1 cellular context compared by ENCODE assay signal in the genomic region with DNA sequence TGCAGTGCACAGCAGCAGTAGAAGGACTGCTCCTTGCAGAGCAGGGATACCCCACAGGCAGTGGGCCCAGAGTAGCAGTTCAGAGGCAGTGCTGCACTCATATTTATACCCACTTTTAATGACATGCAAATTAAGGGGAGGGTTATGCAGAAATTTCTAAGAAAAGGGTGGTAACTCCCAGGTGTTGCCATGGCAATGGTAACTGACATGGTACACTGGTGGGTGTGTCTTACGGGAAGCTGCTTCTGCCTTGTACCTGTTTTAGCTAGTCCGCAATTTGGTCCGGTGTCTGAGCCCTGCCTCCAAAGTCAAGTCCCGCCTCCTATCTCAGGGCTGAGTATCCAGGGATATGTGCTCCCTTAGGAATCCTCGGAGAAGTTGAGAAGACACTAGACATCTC.
TF ChIP-seq lines count a peak whose summit lies in the region.

No MANE protein-coding gene starts in this region.

TF ChIP-seq in GM23338, 12 proteins besides CTCF, POLR2A, EP300 and RAD21 (continued from another document):
- TF ChIP-seq, protein P1, sequence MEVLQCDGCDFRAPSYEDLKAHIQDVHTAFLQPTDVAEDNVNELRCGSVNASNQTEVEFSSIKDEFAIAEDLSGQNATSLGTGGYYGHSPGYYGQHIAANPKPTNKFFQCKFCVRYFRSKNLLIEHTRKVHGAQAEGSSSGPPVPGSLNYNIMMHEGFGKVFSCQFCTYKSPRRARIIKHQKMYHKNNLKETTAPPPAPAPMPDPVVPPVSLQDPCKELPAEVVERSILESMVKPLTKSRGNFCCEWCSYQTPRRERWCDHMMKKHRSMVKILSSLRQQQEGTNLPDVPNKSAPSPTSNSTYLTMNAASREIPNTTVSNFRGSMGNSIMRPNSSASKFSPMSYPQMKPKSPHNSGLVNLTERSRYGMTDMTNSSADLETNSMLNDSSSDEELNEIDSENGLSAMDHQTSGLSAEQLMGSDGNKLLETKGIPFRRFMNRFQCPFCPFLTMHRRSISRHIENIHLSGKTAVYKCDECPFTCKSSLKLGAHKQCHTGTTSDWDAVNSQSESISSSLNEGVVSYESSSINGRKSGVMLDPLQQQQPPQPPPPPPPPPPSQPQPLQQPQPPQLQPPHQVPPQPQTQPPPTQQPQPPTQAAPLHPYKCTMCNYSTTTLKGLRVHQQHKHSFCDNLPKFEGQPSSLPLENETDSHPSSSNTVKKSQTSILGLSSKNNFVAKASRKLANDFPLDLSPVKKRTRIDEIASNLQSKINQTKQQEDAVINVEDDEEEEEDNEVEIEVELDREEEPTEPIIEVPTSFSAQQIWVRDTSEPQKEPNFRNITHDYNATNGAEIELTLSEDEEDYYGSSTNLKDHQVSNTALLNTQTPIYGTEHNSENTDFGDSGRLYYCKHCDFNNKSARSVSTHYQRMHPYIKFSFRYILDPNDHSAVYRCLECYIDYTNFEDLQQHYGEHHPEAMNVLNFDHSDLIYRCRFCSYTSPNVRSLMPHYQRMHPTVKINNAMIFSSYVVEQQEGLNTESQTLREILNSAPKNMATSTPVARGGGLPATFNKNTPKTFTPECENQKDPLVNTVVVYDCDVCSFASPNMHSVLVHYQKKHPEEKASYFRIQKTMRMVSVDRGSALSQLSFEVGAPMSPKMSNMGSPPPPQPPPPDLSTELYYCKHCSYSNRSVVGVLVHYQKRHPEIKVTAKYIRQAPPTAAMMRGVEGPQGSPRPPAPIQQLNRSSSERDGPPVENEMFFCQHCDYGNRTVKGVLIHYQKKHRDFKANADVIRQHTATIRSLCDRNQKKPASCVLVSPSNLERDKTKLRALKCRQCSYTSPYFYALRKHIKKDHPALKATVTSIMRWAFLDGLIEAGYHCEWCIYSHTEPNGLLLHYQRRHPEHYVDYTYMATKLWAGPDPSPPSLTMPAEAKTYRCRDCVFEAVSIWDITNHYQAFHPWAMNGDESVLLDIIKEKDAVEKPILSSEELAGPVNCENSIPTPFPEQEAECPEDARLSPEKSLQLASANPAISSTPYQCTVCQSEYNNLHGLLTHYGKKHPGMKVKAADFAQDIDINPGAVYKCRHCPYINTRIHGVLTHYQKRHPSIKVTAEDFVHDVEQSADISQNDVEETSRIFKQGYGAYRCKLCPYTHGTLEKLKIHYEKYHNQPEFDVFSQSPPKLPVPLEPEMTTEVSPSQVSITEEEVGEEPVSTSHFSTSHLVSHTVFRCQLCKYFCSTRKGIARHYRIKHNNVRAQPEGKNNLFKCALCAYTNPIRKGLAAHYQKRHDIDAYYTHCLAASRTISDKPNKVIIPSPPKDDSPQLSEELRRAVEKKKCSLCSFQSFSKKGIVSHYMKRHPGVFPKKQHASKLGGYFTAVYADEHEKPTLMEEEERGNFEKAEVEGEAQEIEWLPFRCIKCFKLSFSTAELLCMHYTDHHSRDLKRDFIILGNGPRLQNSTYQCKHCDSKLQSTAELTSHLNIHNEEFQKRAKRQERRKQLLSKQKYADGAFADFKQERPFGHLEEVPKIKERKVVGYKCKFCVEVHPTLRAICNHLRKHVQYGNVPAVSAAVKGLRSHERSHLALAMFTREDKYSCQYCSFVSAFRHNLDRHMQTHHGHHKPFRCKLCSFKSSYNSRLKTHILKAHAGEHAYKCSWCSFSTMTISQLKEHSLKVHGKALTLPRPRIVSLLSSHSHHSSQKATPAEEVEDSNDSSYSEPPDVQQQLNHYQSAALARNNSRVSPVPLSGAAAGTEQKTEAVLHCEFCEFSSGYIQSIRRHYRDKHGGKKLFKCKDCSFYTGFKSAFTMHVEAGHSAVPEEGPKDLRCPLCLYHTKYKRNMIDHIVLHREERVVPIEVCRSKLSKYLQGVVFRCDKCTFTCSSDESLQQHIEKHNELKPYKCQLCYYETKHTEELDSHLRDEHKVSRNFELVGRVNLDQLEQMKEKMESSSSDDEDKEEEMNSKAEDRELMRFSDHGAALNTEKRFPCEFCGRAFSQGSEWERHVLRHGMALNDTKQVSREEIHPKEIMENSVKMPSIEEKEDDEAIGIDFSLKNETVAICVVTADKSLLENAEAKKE (CRISPR knock-in tag; IDR thresholded peaks at IDR 0.05): no peak
- TF ChIP-seq ZNF114 (CRISPR knock-in tag; IDR thresholded peaks at IDR 0.05): no peak
- TF ChIP-seq, protein P2, sequence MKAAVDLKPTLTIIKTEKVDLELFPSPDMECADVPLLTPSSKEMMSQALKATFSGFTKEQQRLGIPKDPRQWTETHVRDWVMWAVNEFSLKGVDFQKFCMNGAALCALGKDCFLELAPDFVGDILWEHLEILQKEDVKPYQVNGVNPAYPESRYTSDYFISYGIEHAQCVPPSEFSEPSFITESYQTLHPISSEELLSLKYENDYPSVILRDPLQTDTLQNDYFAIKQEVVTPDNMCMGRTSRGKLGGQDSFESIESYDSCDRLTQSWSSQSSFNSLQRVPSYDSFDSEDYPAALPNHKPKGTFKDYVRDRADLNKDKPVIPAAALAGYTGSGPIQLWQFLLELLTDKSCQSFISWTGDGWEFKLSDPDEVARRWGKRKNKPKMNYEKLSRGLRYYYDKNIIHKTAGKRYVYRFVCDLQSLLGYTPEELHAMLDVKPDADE (IDR thresholded peaks at IDR 0.05): no peak
- no peak for TF ChIP-seq STAT1 (IDR thresholded peaks at IDR 0.05; ENCODE audit: unreplicated experiment)
